ENCODE assay signal across 1 cellular context in genomic region chr2:171432969-171433762, GRCh38.
TF ChIP-seq lines count a peak whose summit lies in the region.

No MANE protein-coding gene starts in this region.

TF ChIP-seq in H1, 55 proteins besides CTCF, POLR2A, EP300 and RAD21:
- TF ChIP-seq JUN (IDR thresholded peaks at IDR 0.05; ENCODE audit: low read depth, low read length): no peak
- no peak for TF ChIP-seq JUND (IDR thresholded peaks at IDR 0.05; ENCODE audit: low read length)
- peak; percentile 40; the same call in 1 of the 2 replicates for TF ChIP-seq PHF8 (conservative IDR thresholded peaks at IDR 0.05; ENCODE audit: low read depth, low read length)
- peak; percentile 86 for TF ChIP-seq MAX (IDR thresholded peaks at IDR 0.05)
- no peak for TF ChIP-seq TCF12 (IDR thresholded peaks at IDR 0.05; ENCODE audit: low read depth, low read length)
- no peak for TF ChIP-seq POLR2AphosphoS5 (IDR thresholded peaks at IDR 0.05; ENCODE audit: low read depth, low read length)
- no peak for TF ChIP-seq ATF3 (IDR thresholded peaks at IDR 0.05; ENCODE audit: insufficient read depth, low read depth, low read length)
- TF ChIP-seq EGR1 (IDR thresholded peaks at IDR 0.05; ENCODE audit: borderline replicate concordance, low read depth, low read length): no peak
- no peak for TF ChIP-seq CEBPB (IDR thresholded peaks at IDR 0.05; ENCODE audit: low read depth, low read length)
- TF ChIP-seq ASH2L (IDR thresholded peaks at IDR 0.05; ENCODE audit: low read length): peak; percentile 92
- TF ChIP-seq BCL11A (IDR thresholded peaks at IDR 0.05; ENCODE audit: low read depth in 2 of 2, low read length in 2 of 2): no peak
- no peak for TF ChIP-seq NANOG (IDR thresholded peaks at IDR 0.05; ENCODE audit: insufficient read depth, low read depth, low read length, poor library complexity, severe bottlenecking)
- no peak for TF ChIP-seq SAP30 (IDR thresholded peaks at IDR 0.05; ENCODE audit: insufficient read depth, insufficient replicate concordance, low read length)
